16 cellular contexts compared by ENCODE assay signal in genomic region chr2:148684507-148684906, GRCh38. TPM values are rescaled to one million over a fixed set of nuclear protein-coding genes. Genes with fewer than 3 reads are reported as not detected.
DNase-seq lines count a peak whose midpoint lies in the region; ATAC-seq, FAIRE-seq and TF ChIP-seq lines count a peak whose summit lies in the region.
"Had no signal": no experiment of that assay in that cellular context is flagged by ENCODE, and none has a peak within 500 bp of the region (broad histone marks: within the 10 kb centered on the region; RNA-seq: fewer than 3 reads in every experiment).

No MANE protein-coding gene starts in this region.

- H3K27me3 ChIP-seq in GM12878 (replicated peaks in 1 of 2; ENCODE audit: control insufficient read depth in 2 of 2, insufficient read depth in 2 of 2, low read length in 1 of 2) (no peaks in the 10 kb centered on the region), lower lobe of right lung (ENCODE audit: low read depth) (no peaks in the 10 kb centered on the region)

- CTCF ChIA-PET in GM12878 (lab: Yijun Ruan, JAX): no interaction called here

- H3K9ac ChIP-seq in GM12878 (ENCODE audit: control insufficient read depth, insufficient read depth, low read length): no peak overlapping the region

- no peak overlapping the region for H2AFZ ChIP-seq in GM12878 (ENCODE audit: control insufficient read depth, low read depth, low read length)

- SMC1A ChIA-PET in GM12878 (lab: Charles Lee; ENCODE audit: uncharacterized antibody, unreplicated experiment): no interaction called here

- H3K79me2 ChIP-seq in GM12878 (ENCODE audit: control insufficient read depth, insufficient read depth, low read length): peaks cover 27% of the 10 kb centered on the region

- TF ChIP-seq RAD21 in GM12878 (IDR thresholded peaks at IDR 0.05; ENCODE audit: insufficient read depth, low read depth, low read length): no peak

- in situ Hi-C loops in GM12878 (cut with MboI): no loop called here

- intact Hi-C loops in GM12878 (cut with micrococcal nuclease; ENCODE audit: unreplicated experiment): no loop called here
- intact Hi-C loops in lower lobe of right lung (cut with DNase I): no loop called here

- H4K20me1 ChIP-seq in GM12878 (ENCODE audit: control insufficient read depth, insufficient read depth): no peaks in the 10 kb centered on the region

- no peaks in the 10 kb centered on the region for H3K4me1 Mint-ChIP-seq in nephron progenitor cell
- H3K4me1 Mint-ChIP-seq in chondrocyte (ENCODE audit: low read depth): peaks cover 21% of the 10 kb centered on the region

- H3K27ac ChIP-seq in GM12878 (ENCODE audit: control insufficient read depth, insufficient read depth) (no peak overlapping the region), lower lobe of right lung (no peak overlapping the region)

- H3K4me2 ChIP-seq in GM12878 (ENCODE audit: control insufficient read depth, insufficient read depth): no peak overlapping the region

- WGBS in GM12878 (ENCODE audit: insufficient coverage, insufficient replicate concordance, low lambda C conversion rate, missing lambda C conversion rate): 63% methylated on average over 6 of the region's 6 CpGs

- RAD21 ChIA-PET in GM12878 (lab: Charles Lee; ENCODE audit: unreplicated experiment): no interaction called here

- no peaks in the 10 kb centered on the region for H3K36me3 ChIP-seq in GM12878 (ENCODE audit: control insufficient read depth in 2 of 2, insufficient read depth in 2 of 2, low read length in 1 of 2)
- H3K36me3 ChIP-seq in lower lobe of right lung: no peaks in the 10 kb centered on the region
- H3K36me3 ChIP-seq: HAP-1 had no signal

- H3K4me3 Mint-ChIP-seq in nephron progenitor cell (no peak overlapping the region), chondrocyte (ENCODE audit: unreplicated experiment) (no peak overlapping the region)
- H3K4me3 Mint-ChIP-seq: B cell had no signal

- no peaks in the 10 kb centered on the region for H3K27me3 Mint-ChIP-seq in nephron progenitor cell (ENCODE audit: low read depth, poor library complexity)
- no peaks in the 10 kb centered on the region for H3K27me3 Mint-ChIP-seq in chondrocyte (ENCODE audit: low read depth)
- H3K27me3 Mint-ChIP-seq: B cell; CD4-positive, alpha-beta memory T cell had no signal

- TF ChIP-seq CTCF in GM12878 (IDR thresholded peaks at IDR 0.05 in 2 of 3, conservative IDR thresholded peaks at IDR 0.05 in 1 of 3; ENCODE audit: control insufficient read depth in 2 of 3, extremely low read depth in 1 of 3, insufficient read depth in 1 of 3, low read depth in 3 of 3, low read length in 3 of 3) (no peak), nephron progenitor cell (IDR thresholded peaks at IDR 0.05) (no peak), chondrocyte (IDR thresholded peaks at IDR 0.05) (no peak), lower lobe of right lung (IDR thresholded peaks at IDR 0.05) (no peak)

- peak; percentile 39 to 58 for ATAC-seq in activated naive CD4-positive, alpha-beta T cell treated with anti-CD3 and anti-CD28 coated beads, Interleukin-2, amount 50 U/mL, for 72 hours
- ATAC-seq in GM12878 (no peak), lower lobe of right lung (no peak), HG02798 (IDR thresholded peaks at IDR 0.05; ENCODE audit: poor library complexity, unreplicated experiment) (no peak)
- ATAC-seq: HepG2 had no signal

- H3K4me1 ChIP-seq in GM12878 (ENCODE audit: control insufficient read depth, insufficient read depth, low read length): no peaks in the 10 kb centered on the region
- H3K4me1 ChIP-seq in lower lobe of right lung: peaks cover 5% of the 10 kb centered on the region
- H3K4me1 ChIP-seq: HAP-1 had no signal

- no peak for DNase-seq in activated naive CD4-positive, alpha-beta T cell treated with anti-CD3 and anti-CD28 coated beads, Interleukin-2, amount 50 U/mL, for 72 hours (ENCODE audit: low spot score in 2 of 2)
- DNase-seq in activated naive CD4-positive, alpha-beta T cell treated with Interleukin-2 at 50 U/mL for 16 hours: no peak
- DNase-seq in GM12878 (ENCODE audit: low read depth, low spot score) (no peak), nephron progenitor cell (no peak), chondrocyte (ENCODE audit: low spot score) (no peak), lower lobe of right lung (no peak)
- DNase-seq: C1 segment of cervical spinal cord; CD4-positive, alpha-beta memory T cell; DMS79; GOT3 had no signal

- no peak for TF ChIP-seq POLR2A in GM12878 (IDR thresholded peaks at IDR 0.05; ENCODE audit: low read depth, low read length)

- FAIRE-seq in GM12878 (lab: Jason Lieb, UNC): peak; percentile 35
- FAIRE-seq: GM12892, HepG2, HTR-8/SVneo had no signal

- peaks cover 8 to 14% of the 10 kb centered on the region in 2 donors for H3K9me3 Mint-ChIP-seq in activated naive CD4-positive, alpha-beta T cell treated with anti-CD3 and anti-CD28 coated beads, Interleukin-2, amount 50 U/mL, for 72 hours
- peaks cover 68% of the 10 kb centered on the region for H3K9me3 Mint-ChIP-seq in nephron progenitor cell
- no peaks in the 10 kb centered on the region for H3K9me3 Mint-ChIP-seq in chondrocyte (ENCODE audit: low read depth)

- no TSS peak for BruUV-seq in GM12878 (replicated peaks; lab: Mats Ljungman, UMichigan)

- POLR2A ChIA-PET in GM12878 (lab: Charles Lee): no interaction called here

- H3K9me3 ChIP-seq in GM12878 (replicated peaks; ENCODE audit: control insufficient read depth, insufficient read depth, low read length) (peaks cover 2% of the 10 kb centered on the region; the same call in 1 of the 3 replicates), lower lobe of right lung (no peaks in the 10 kb centered on the region)
- H3K9me3 ChIP-seq: HAP-1 had no signal

- no peak for TF ChIP-seq EP300 in GM12878 (IDR thresholded peaks at IDR 0.05; ENCODE audit: borderline replicate concordance in 1 of 2, control insufficient read depth in 1 of 2, low read depth in 2 of 2, low read length in 2 of 2)

- no peak overlapping the region for H3K27ac Mint-ChIP-seq in activated naive CD4-positive, alpha-beta T cell treated with anti-CD3 and anti-CD28 coated beads, Interleukin-2, amount 50 U/mL, for 72 hours
- H3K27ac Mint-ChIP-seq in nephron progenitor cell (peak overlapping the region; percentile 84), chondrocyte (ENCODE audit: unreplicated experiment) (no peak overlapping the region)
- H3K27ac Mint-ChIP-seq: B cell; CD4-positive, alpha-beta memory T cell had no signal

- peaks cover 9 to 37% of the 10 kb centered on the region in 2 donors for H3K36me3 Mint-ChIP-seq in activated naive CD4-positive, alpha-beta T cell treated with anti-CD3 and anti-CD28 coated beads, Interleukin-2, amount 50 U/mL, for 72 hours
- H3K36me3 Mint-ChIP-seq in nephron progenitor cell (ENCODE audit: low read depth): peaks cover 83% of the 10 kb centered on the region
- no peaks in the 10 kb centered on the region for H3K36me3 Mint-ChIP-seq in chondrocyte (ENCODE audit: low read depth)

- no peak overlapping the region for H3K4me3 ChIP-seq in GM12878
- no peak overlapping the region for H3K4me3 ChIP-seq in lower lobe of right lung
- H3K4me3 ChIP-seq: HAP-1 had no signal

TF ChIP-seq in GM12878, 131 proteins besides CTCF, POLR2A, EP300 and RAD21 (continues in another document):
- TF ChIP-seq HDAC2 (IDR thresholded peaks at IDR 0.05) (no peak), KDM1A (IDR thresholded peaks at IDR 0.05; ENCODE audit: borderline replicate concordance) (no peak), JUNB (IDR thresholded peaks at IDR 0.05) (no peak), IKZF1 (conservative IDR thresholded peaks at IDR 0.05) (no peak), NR2C1 (IDR thresholded peaks at IDR 0.05) (no peak), SUPT20H (IDR thresholded peaks at IDR 0.05; ENCODE audit: borderline replicate concordance, control insufficient read depth, low read depth, low read length) (no peak), POLR2AphosphoS2 (IDR thresholded peaks at IDR 0.05; ENCODE audit: low read depth, low read length) (no peak), ATF3 (IDR thresholded peaks at IDR 0.05; ENCODE audit: borderline replicate concordance, extremely low read depth, low read depth, low read length) (no peak)
- TF ChIP-seq, protein P1, sequence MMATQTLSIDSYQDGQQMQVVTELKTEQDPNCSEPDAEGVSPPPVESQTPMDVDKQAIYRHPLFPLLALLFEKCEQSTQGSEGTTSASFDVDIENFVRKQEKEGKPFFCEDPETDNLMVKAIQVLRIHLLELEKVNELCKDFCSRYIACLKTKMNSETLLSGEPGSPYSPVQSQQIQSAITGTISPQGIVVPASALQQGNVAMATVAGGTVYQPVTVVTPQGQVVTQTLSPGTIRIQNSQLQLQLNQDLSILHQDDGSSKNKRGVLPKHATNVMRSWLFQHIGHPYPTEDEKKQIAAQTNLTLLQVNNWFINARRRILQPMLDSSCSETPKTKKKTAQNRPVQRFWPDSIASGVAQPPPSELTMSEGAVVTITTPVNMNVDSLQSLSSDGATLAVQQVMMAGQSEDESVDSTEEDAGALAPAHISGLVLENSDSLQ (IDR thresholded peaks at IDR 0.05): no peak

RNA-seq across cellular contexts. Expression of gene EPC2, which starts 40.0 kb away (rescaled TPM):
- total RNA-seq in activated naive CD4-positive, alpha-beta T cell treated with anti-CD3 and anti-CD28 coated beads, Interleukin-2, amount 50 U/mL, for 72 hours: 10 to 100 TPM; 14.7 to 29.0 TPM
- total RNA-seq in GM12878 (2013; cell fraction: nucleolus; rRNA removed): 65.4 and 68.5 TPM in 2 replicates
- total RNA-seq in GM12878 (2014; rRNA removed): 14.4 and 14.6 TPM in 2 replicates
- 16.5 and 16.7 TPM in 2 replicates for total RNA-seq in GM12878 (2014; rRNA removed; fragmentation: Illumina TruSeq; extraction: Trizol)
- total RNA-seq in GM12878 (2021): 14.8 and 16.1 TPM in 2 replicates
- 7.6 TPM for polyA plus RNA-seq in GM12878 (2011; ENCODE audit: low read depth)
- 14.8 and 17.2 TPM in 2 replicates for polyA plus RNA-seq in GM12878 (2011; rRNA removed)
- 7.0 and 8.5 TPM in 2 replicates for polyA plus RNA-seq in GM12878 (2011; cell fraction: cytosol; rRNA removed)
- polyA plus RNA-seq in GM12878 (2011; cell fraction: nucleus; rRNA removed): 11.1 and 12.5 TPM in 2 replicates
- 8.2 and 10.7 TPM in 2 replicates for polyA plus RNA-seq in GM12878 (2012)
- polyA plus RNA-seq in GM12878 (2014; fragmentation: Illumina TruSeq; extraction: Trizol): 13.6 and 18.5 TPM in 2 replicates
- 1 to 10 TPM; 2.0 to 2.6 TPM for polyA plus RNA-seq in GM12878 (2014; fragmentation: Nextera tagmentation; extraction: Ambion mirVana)
- 7.0 and 7.9 TPM in 2 replicates for polyA plus RNA-seq in GM12878 (2014; rRNA removed)
- polyA plus RNA-seq in GM12878 (2016; fragmentation: Nextera tagmentation; extraction: Ambion mirVana): 1 to 10 TPM; 3.0 to 3.5 TPM
- polyA minus RNA-seq in GM12878 (2011; rRNA and poly(A)+ RNA removed): 21.8 and 35.7 TPM in 2 replicates
- 7.1 and 7.2 TPM in 2 replicates for polyA minus RNA-seq in GM12878 (2011; cell fraction: cytosol; rRNA and poly(A)+ RNA removed)
- 23.3 and 46.1 TPM in 2 replicates for polyA minus RNA-seq in GM12878 (2011; cell fraction: nucleus; rRNA and poly(A)+ RNA removed)
- total RNA-seq in chondrocyte: 23.2 to 29.3 TPM (median 23.8 TPM) in 3 replicates
- total RNA-seq in lower lobe of right lung: 36.8 TPM

Comparison
In these comparisons a context has a peak if more than half of its experiments do, and no peak if none do; other contexts are left out.
1. ATAC-seq: peak in activated naive CD4-positive, alpha-beta T cell treated with anti-CD3 and anti-CD28 coated beads, Interleukin-2, amount 50 U/mL, for 72 hours (2 of 2); none in GM12878 (single experiment), lower lobe of right lung (0 of 2) and HG02798 (single experiment).